In the genomic region with DNA sequence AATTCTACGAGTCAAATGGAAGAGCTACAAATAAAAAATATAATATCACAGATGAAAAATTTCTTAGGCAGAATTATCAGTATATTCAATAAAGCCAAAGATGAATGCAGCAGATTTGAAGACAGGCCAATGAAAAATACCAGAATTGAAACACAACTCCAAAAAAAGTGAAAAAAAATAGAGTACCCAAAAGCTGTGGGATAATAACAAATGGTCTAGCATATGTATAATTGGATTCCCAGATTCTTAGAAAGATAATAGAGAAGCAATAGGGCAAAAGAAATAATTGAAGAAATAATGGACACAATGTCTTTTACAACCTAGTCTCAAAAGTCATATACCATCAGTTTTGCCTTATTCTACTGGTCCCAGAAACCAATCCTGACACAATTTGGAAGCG, we compare ENCODE assay signal across 30 cellular contexts.
"Had no signal": no experiment of that assay in that cellular context is flagged by ENCODE, and none has a peak within 500 bp of the region (broad histone marks: within the 10 kb centered on the region; RNA-seq: fewer than 3 reads in every experiment).

No MANE protein-coding gene starts in this region.

- H3K27me3 ChIP-seq: ascending aorta, breast epithelium, cardiac muscle cell, colonic mucosa, esophagus squamous epithelium, gastroesophageal sphincter, heart right ventricle, hepatocyte had no signal

- H3K4me3 Mint-ChIP-seq: activated CD4-positive, alpha-beta memory T cell treated with anti-CD3 and anti-CD28 coated beads for 36 hours; activated CD4-positive, alpha-beta T cell treated with anti-CD3 and anti-CD28 coated beads for 36 hours; activated CD4-positive, alpha-beta T cell treated with anti-CD3 and anti-CD28 coated beads, Interleukin-2, amount 10 ng/mL, durations not matched to agents 24 days and 14 days; activated CD8-positive, alpha-beta memory T cell treated with anti-CD3 and anti-CD28 coated beads, Interleukin-2, amount 10 ng/mL, durations not matched to agents 7 days and 5 days; activated CD8-positive, alpha-beta T cell treated with anti-CD3 and anti-CD28 coated beads, Interleukin-2, amount 10 ng/mL, durations not matched to agents 7 days and 5 days; activated naive CD4-positive, alpha-beta T cell treated with anti-CD3 and anti-CD28 coated beads, Interleukin-2, amount 10 ng/mL, durations not matched to agents 7 days and 5 days; activated naive CD8-positive, alpha-beta T cell treated with anti-CD3 and anti-CD28 coated beads, Interleukin-2, amount 10 ng/mL, durations not matched to agents 7 days and 5 days; activated T-helper 1 cell treated with anti-CD3 and anti-CD28 coated beads, Interleukin-12 subunit alpha, Interleukin-12 subunit beta, Interleukin-2, Interleukin-4 antibody, amounts not matched to agents 30 ng/mL and 10 ng/mL and 1 ng/mL, durations not matched to agents 14 hours and 24 hours and 36 hours had no signal

- H3K4me1 ChIP-seq: breast epithelium had no signal

- H3K27me3 Mint-ChIP-seq: activated CD4-positive, alpha-beta memory T cell treated with anti-CD3 and anti-CD28 coated beads for 36 hours; activated CD4-positive, alpha-beta T cell treated with anti-CD3 and anti-CD28 coated beads for 36 hours; activated CD4-positive, alpha-beta T cell treated with anti-CD3 and anti-CD28 coated beads, Interleukin-2, amount 10 ng/mL, durations not matched to agents 24 days and 14 days; activated CD8-positive, alpha-beta memory T cell treated with anti-CD3 and anti-CD28 coated beads, Interleukin-2, amount 10 ng/mL, durations not matched to agents 7 days and 5 days; activated naive CD4-positive, alpha-beta T cell treated with anti-CD3 and anti-CD28 coated beads, Interleukin-2, amount 10 ng/mL, durations not matched to agents 7 days and 5 days; activated naive CD8-positive, alpha-beta T cell treated with anti-CD3 and anti-CD28 coated beads, Interleukin-2, amount 10 ng/mL, durations not matched to agents 7 days and 5 days had no signal

- H3K9me3 ChIP-seq: ascending aorta, colonic mucosa had no signal

- DNase-seq: activated CD4-positive, alpha-beta memory T cell treated with anti-CD3 and anti-CD28 coated beads for 36 hours; activated CD4-positive, alpha-beta T cell treated with anti-CD3 and anti-CD28 coated beads for 36 hours; activated CD4-positive, alpha-beta T cell treated with anti-CD3 and anti-CD28 coated beads, Interleukin-2, amount 10 ng/mL, durations not matched to agents 24 days and 14 days; activated CD4-positive, CD25-positive, alpha-beta regulatory T cell; activated CD4-positive, CD25-positive, alpha-beta regulatory T cell treated with anti-CD3 and anti-CD28 coated beads, Interleukin-2, amount 50 U/mL, for 72 hours; activated CD8-positive, alpha-beta memory T cell treated with anti-CD3 and anti-CD28 coated beads, Interleukin-2, amount 10 ng/mL, durations not matched to agents 7 days and 5 days; activated CD8-positive, alpha-beta memory T cell treated with anti-CD3 and anti-CD28 coated beads, Interleukin-2, amount 50 U/mL, for 4 hours; activated CD8-positive, alpha-beta T cell treated with anti-CD3 and anti-CD28 coated beads, Interleukin-2, amount 10 ng/mL, durations not matched to agents 7 days and 5 days; activated gamma-delta T cell; activated naive CD4-positive, alpha-beta T cell; activated naive CD4-positive, alpha-beta T cell treated with anti-CD3 and anti-CD28 coated beads, Interleukin-2, amount 10 ng/mL, durations not matched to agents 7 days and 5 days; activated naive CD8-positive, alpha-beta T cell treated with anti-CD3 and anti-CD28 coated beads, Interleukin-2, amount 10 ng/mL, durations not matched to agents 7 days and 5 days; activated T-cell treated with anti-CD3 and anti-CD28 coated beads, Interleukin-2, amount 50 U/mL, for 1 hour; activated T-cell treated with anti-CD3 and anti-CD28 coated beads, Interleukin-2, amount 50 U/mL, for 48 hours; central memory CD4-positive, alpha-beta T cell; cerebellar nuclear complex; colonic mucosa; effector CD8-positive, alpha-beta T cell; esophagus squamous epithelium; foreskin melanocyte; heart right ventricle; T-helper 2 cell had no signal

- H3K27ac Mint-ChIP-seq: activated CD4-positive, alpha-beta memory T cell treated with anti-CD3 and anti-CD28 coated beads for 36 hours; activated CD4-positive, alpha-beta T cell treated with anti-CD3 and anti-CD28 coated beads for 36 hours; activated CD4-positive, alpha-beta T cell treated with anti-CD3 and anti-CD28 coated beads, Interleukin-2, amount 10 ng/mL, durations not matched to agents 24 days and 14 days; activated CD8-positive, alpha-beta memory T cell treated with anti-CD3 and anti-CD28 coated beads, Interleukin-2, amount 10 ng/mL, durations not matched to agents 7 days and 5 days; activated CD8-positive, alpha-beta T cell treated with anti-CD3 and anti-CD28 coated beads, Interleukin-2, amount 10 ng/mL, durations not matched to agents 7 days and 5 days; activated naive CD4-positive, alpha-beta T cell treated with anti-CD3 and anti-CD28 coated beads, Interleukin-2, amount 10 ng/mL, durations not matched to agents 7 days and 5 days; activated naive CD4-positive, alpha-beta T cell treated with anti-CD3 and anti-CD28 coated beads, Interleukin-2, amount 50 U/mL, for 72 hours; activated naive CD8-positive, alpha-beta T cell treated with anti-CD3 and anti-CD28 coated beads, Interleukin-2, amount 10 ng/mL, durations not matched to agents 7 days and 5 days; activated T-helper 1 cell treated with anti-CD3 and anti-CD28 coated beads, Interleukin-12 subunit alpha, Interleukin-12 subunit beta, Interleukin-2, Interleukin-4 antibody, amounts not matched to agents 30 ng/mL and 10 ng/mL and 1 ng/mL, durations not matched to agents 14 hours and 24 hours and 36 hours; activated T-helper 2 cell treated with anti-CD3 and anti-CD28 coated beads, Interferon-gamma antibody, Interleukin-2, Interleukin-4, amounts not matched to agents 10 μg/mL and 5 μg/mL and 100 μg/mL, durations not matched to agents 14 hours and 24 hours and 36 hours had no signal

- H3K4me3 ChIP-seq: ascending aorta, breast epithelium, cardiac muscle cell, colonic mucosa, esophagus squamous epithelium, gastroesophageal sphincter, heart right ventricle, hepatocyte had no signal

- H3K36me3 ChIP-seq: colonic mucosa had no signal

- H3K27ac ChIP-seq: ascending aorta, breast epithelium, cardiac muscle cell, colonic mucosa, esophagus squamous epithelium, gastroesophageal sphincter, heart right ventricle, hepatocyte had no signal

- ATAC-seq: activated CD4-positive, alpha-beta T cell treated with anti-CD3 and anti-CD28 coated beads for 36 hours; activated CD8-positive, alpha-beta memory T cell treated with anti-CD3 and anti-CD28 coated beads, Interleukin-2, amount 10 ng/mL, durations not matched to agents 7 days and 5 days; activated CD8-positive, alpha-beta T cell treated with anti-CD3 and anti-CD28 coated beads, Interleukin-2, amount 10 ng/mL, durations not matched to agents 7 days and 5 days; activated naive CD4-positive, alpha-beta T cell treated with anti-CD3 and anti-CD28 coated beads, Interleukin-2, amount 50 U/mL, for 72 hours; gastroesophageal sphincter; heart right ventricle had no signal
